Comparison of ENCODE assay signal across 1 cellular context in genomic region chr11:94417386-94417987, GRCh38.
TF ChIP-seq lines count a peak whose summit lies in the region.

No MANE protein-coding gene starts in this region.

TF ChIP-seq in GM23338, 12 proteins besides CTCF, POLR2A, EP300 and RAD21 (continued from another document):
- TF ChIP-seq ZNF462 (CRISPR knock-in tag; IDR thresholded peaks at IDR 0.05) (no peak), ZNF331 (CRISPR knock-in tag; IDR thresholded peaks at IDR 0.05; ENCODE audit: low read depth) (no peak), NANOG (IDR thresholded peaks at IDR 0.05; ENCODE audit: borderline replicate concordance) (no peak), ETS1 (IDR thresholded peaks at IDR 0.05) (no peak)
